ENCODE assay signal across 1 cellular context in genomic region chr18:11149441-11150270, GRCh38.
A peak's percentile ranks its signal among the peaks of the same experiment; 100 is the strongest.
TF ChIP-seq lines count a peak whose summit lies in the region.

TSS of gene PIEZO2 (minus strand) at chr18:11149569. CDS start at chr18:11148588, 981 bp downstream.

TF ChIP-seq in HepG2, 621 proteins besides CTCF, POLR2A, EP300 and RAD21 (continued from another document and continues in another):
- peak; percentile 50; the same call in 1 of the 2 replicates for TF ChIP-seq PATZ1 (CRISPR knock-in tag; IDR thresholded peaks at IDR 0.05)
- peak; percentile 33; the same call in 1 of the 2 replicates for TF ChIP-seq GMEB1 (CRISPR knock-in tag; IDR thresholded peaks at IDR 0.05; ENCODE audit: borderline replicate concordance)
- no peak for TF ChIP-seq THYN1 (CRISPR knock-in tag; IDR thresholded peaks at IDR 0.05; ENCODE audit: borderline replicate concordance, low read depth)
- no peak for TF ChIP-seq MAFG (CRISPR knock-in tag; IDR thresholded peaks at IDR 0.05)
- TF ChIP-seq ZNF850 (CRISPR knock-in tag; conservative IDR thresholded peaks at IDR 0.05) = no peak
- no peak for TF ChIP-seq ZHX2 (IDR thresholded peaks at IDR 0.05; ENCODE audit: low read depth)
- peak; percentile 96; the same call in 1 of the 2 replicates for TF ChIP-seq ZHX2 (CRISPR knock-in tag; IDR thresholded peaks at IDR 0.05; ENCODE audit: borderline replicate concordance)
- no peak for TF ChIP-seq CHD2 (IDR thresholded peaks at IDR 0.05; ENCODE audit: low read depth, low read length)
- TF ChIP-seq ZNF713 (CRISPR knock-in tag; IDR thresholded peaks at IDR 0.05) = no peak
- TF ChIP-seq ZNF282 (IDR thresholded peaks at IDR 0.05; ENCODE audit: partially characterized antibody) = no peak
- TF ChIP-seq SSRP1 (CRISPR knock-in tag; IDR thresholded peaks at IDR 0.05) = no peak
- TF ChIP-seq KLF11 (CRISPR knock-in tag; IDR thresholded peaks at IDR 0.05) = no peak
- peak; percentile 82 for TF ChIP-seq NFYC (CRISPR knock-in tag; IDR thresholded peaks at IDR 0.05)
- TF ChIP-seq NAIF1 (CRISPR knock-in tag; IDR thresholded peaks at IDR 0.05; ENCODE audit: borderline replicate concordance) = no peak
- TF ChIP-seq PRDM10 (CRISPR knock-in tag; IDR thresholded peaks at IDR 0.05; ENCODE audit: low read depth) = no peak
- TF ChIP-seq HNRNPL (IDR thresholded peaks at IDR 0.05; ENCODE audit: low read depth, low read length) = no peak
- TF ChIP-seq POGK (CRISPR knock-in tag; conservative IDR thresholded peaks at IDR 0.05) = no peak
- TF ChIP-seq CREB1 (IDR thresholded peaks at IDR 0.05) = no peak
- TF ChIP-seq CREB1 (CRISPR knock-in tag; IDR thresholded peaks at IDR 0.05) = no peak
- TF ChIP-seq DZIP1 (CRISPR knock-in tag; IDR thresholded peaks at IDR 0.05) = no peak; the same call in 1 of the 2 replicates
- TF ChIP-seq E2F2 (CRISPR knock-in tag; IDR thresholded peaks at IDR 0.05; ENCODE audit: borderline replicate concordance) = no peak; the same call in 1 of the 2 replicates
- TF ChIP-seq PHB2 (IDR thresholded peaks at IDR 0.05; ENCODE audit: partially characterized antibody) = no peak
- TF ChIP-seq RFX3 (CRISPR knock-in tag; IDR thresholded peaks at IDR 0.05) = no peak
- TF ChIP-seq STAG1 (CRISPR knock-in tag; IDR thresholded peaks at IDR 0.05) = peak; percentile 15; the same call in 1 of the 2 replicates
- no peak for TF ChIP-seq ISL2 (CRISPR knock-in tag; IDR thresholded peaks at IDR 0.05)
- TF ChIP-seq PPARG (CRISPR knock-in tag; conservative IDR thresholded peaks at IDR 0.05) = peak; percentile 30; the same call in 1 of the 2 replicates
- no peak for TF ChIP-seq HNRNPH1 (optimal IDR thresholded peaks at IDR 0.05; ENCODE audit: low read depth, low read length)
- TF ChIP-seq ZNF235 (CRISPR knock-in tag; IDR thresholded peaks at IDR 0.05; ENCODE audit: borderline replicate concordance) = no peak
- peak; percentile 43; the same call in 1 of the 2 replicates for TF ChIP-seq HNF1B (CRISPR knock-in tag; IDR thresholded peaks at IDR 0.05)
- no peak for TF ChIP-seq ZNF652 (CRISPR knock-in tag; IDR thresholded peaks at IDR 0.05; ENCODE audit: borderline replicate concordance, low read depth)
- TF ChIP-seq AHR (CRISPR knock-in tag; IDR thresholded peaks at IDR 0.05) = no peak
- TF ChIP-seq SMAD3 (CRISPR knock-in tag; IDR thresholded peaks at IDR 0.05) = no peak
- TF ChIP-seq DNMT3B (CRISPR knock-in tag; conservative IDR thresholded peaks at IDR 0.05) = no peak
- 0 out of 2 replicates have a peak, but pooled peaks have one; percentile 10 for TF ChIP-seq ZBTB39 (CRISPR knock-in tag; IDR thresholded peaks at IDR 0.05)
